In the genomic region with DNA sequence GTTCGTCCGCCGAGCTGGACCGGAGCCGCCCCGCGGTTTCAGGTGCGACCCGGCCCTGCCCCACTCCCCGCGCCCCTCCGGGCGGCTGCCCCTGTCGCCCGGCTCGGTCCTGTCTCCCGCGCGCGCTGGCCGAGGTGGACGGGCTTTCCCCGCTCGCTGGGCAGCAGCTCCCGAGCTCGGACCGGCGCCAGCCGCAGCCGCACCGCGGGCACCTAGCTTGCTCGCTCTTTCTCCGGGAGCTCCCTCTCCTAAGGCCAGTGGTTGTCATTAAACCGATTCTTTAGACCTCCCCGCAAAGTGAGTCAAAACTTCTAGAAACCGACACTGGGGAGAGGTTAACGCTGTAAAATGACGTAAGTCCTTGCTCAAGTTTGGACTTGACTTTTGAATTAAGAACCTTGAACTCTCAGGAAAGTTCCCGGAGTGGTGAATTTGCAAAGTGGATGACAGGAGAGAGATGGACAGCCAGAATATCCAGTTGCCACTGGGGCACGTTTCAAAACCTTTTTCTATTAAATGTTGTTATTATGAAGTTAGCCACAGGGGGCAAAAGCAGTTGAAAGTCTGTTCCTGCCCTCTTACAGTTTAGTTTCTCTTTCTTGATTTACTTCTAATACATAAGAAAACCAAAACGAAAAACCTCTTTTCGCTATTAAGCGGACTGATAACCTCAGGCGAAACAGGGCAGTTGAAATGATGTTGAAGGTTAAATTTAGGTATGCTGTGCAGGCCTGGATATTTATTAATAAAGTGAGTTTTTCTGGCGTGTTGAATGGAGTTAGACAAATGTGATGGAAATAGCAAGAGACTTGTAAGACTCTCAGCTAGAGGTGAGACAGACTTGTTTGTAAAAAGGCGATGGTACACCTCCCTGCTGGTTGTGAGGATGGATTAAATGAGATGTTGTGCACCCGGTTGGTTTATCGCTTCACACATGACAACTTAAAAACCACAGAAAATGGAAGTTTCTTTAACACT, we compare ENCODE assay signal across 8 cellular contexts. TPM values are rescaled to one million over a fixed set of nuclear protein-coding genes. Genes with fewer than 3 reads are reported as not detected.
DNase-seq lines count a peak whose midpoint lies in the region; TF ChIP-seq lines count a peak whose summit lies in the region.

No MANE protein-coding gene starts in this region.

- H3K4me3 Mint-ChIP-seq in H9 = peak overlapping the region; percentile 68 to 83

- no peak overlapping the region for H3K23ac ChIP-seq in H9 (ENCODE audit: insufficient read length, low read depth, low read length)

- H2BK12ac ChIP-seq in H9 (ENCODE audit: insufficient read length, low read depth, low read length) = no peak overlapping the region

- H3K4ac ChIP-seq in H9 (ENCODE audit: low read depth, low read length) = no peak overlapping the region

- WGBS in H9 (ENCODE audit: extremely low coverage, insufficient read length, low lambda C conversion rate) = no CpG with 5 or more reads among the region's 49 CpGs
- WGBS in SK-N-SH (ENCODE audit: low lambda C conversion rate) = 14% methylated on average over 27 of the region's 49 CpGs
- 2 to 3% (median 3%) methylated on average over 14 to 49 of the region's 49 CpGs for WGBS in adrenal gland, 4 donors

- peak overlapping the region; percentile 36; the same call in 1 of the 2 replicates for H3K14ac ChIP-seq in H9 (ENCODE audit: insufficient read depth, low read length)

- no peak overlapping the region for H2AFZ ChIP-seq in H9 (ENCODE audit: low read length)
- H2AFZ ChIP-seq in SK-N-SH (ENCODE audit: low read depth) = peak overlapping the region; percentile 92
- H2AFZ ChIP-seq in parathyroid adenoma = peak overlapping the region; percentile 88

- no peak overlapping the region for H2AK5ac ChIP-seq in H9 (ENCODE audit: insufficient read length, low read length)

- peak; percentile 13 to 56 for TF ChIP-seq POLR2A in adrenal gland (IDR thresholded peaks at IDR 0.05)

- H4K91ac ChIP-seq in H9 (ENCODE audit: insufficient read length, low read depth, low read length) = no peak overlapping the region

- no peak overlapping the region for H2BK15ac ChIP-seq in H9 (ENCODE audit: low read depth, low read length)

- no peak overlapping the region for H3K56ac ChIP-seq in H9 (ENCODE audit: insufficient read length, low read depth, low read length)

- peak overlapping the region; percentile 22 for H3K18ac ChIP-seq in H9 (ENCODE audit: insufficient read length, low read depth, low read length)

- H3K9me2 ChIP-seq in SK-N-SH = no peaks in the 10 kb centered on the region

- peak; percentile 89 for DNase-seq in GM12865 (ENCODE audit: low read depth)
- DNase-seq in H9 = peak; percentile 44
- DNase-seq in LHCN-M2 (ENCODE audit: low read depth) = peak; percentile 84
- DNase-seq in SK-N-SH = peak; percentile 71
- DNase-seq in adrenal gland = peak; percentile 57 to 71 (median 63)
- peak; percentile 84 for DNase-seq in cardiac septum (ENCODE audit: low spot score)
- DNase-seq in middle frontal gyrus (ENCODE audit: extremely low spot score, low spot score) = no peak

- intact Hi-C loops in adrenal gland (cut with DNase I) = loop anchor here (10.0 kb wide), 2 partner anchors 50 to 60 kb away; no protein-coding TSS in a partner anchor
- intact Hi-C loops in cardiac septum (cut with DNase I) = loop anchor here (1.0 to 5.0 kb wide), 4 partner anchors 73 to 257 kb away; a partner anchor contains a TSS

- H3K23me2 ChIP-seq in H9 (ENCODE audit: insufficient read length, low read depth, low read length, poor library complexity, severe bottlenecking) = peaks cover 5% of the 10 kb centered on the region

- H3K4me1 ChIP-seq in H9 (ENCODE audit: insufficient read depth, low read length) (no peaks in the 10 kb centered on the region), SK-N-SH (ENCODE audit: control insufficient read depth in 1 of 2, insufficient read depth in 2 of 2, low read depth in 1 of 2, low read length in 1 of 2) (no peaks in the 10 kb centered on the region; a peak in 1 of 4 replicates), adrenal gland (replicated peaks in 1 of 2) (peaks cover 4 to 10% of the 10 kb centered on the region in 2 donors), parathyroid adenoma (no peaks in the 10 kb centered on the region)

- POLR2A ChIA-PET in SK-N-SH (lab: Yijun Ruan, JAX) = interaction anchor here (1.4 to 1.6 kb wide), 2 partner anchors 75 to 78 kb away, joined by 4 read pairs; a partner anchor contains a TSS

- TF ChIP-seq EP300 in SK-N-SH (IDR thresholded peaks at IDR 0.05; ENCODE audit: borderline replicate concordance in 1 of 2, low read depth in 1 of 2, low read length in 1 of 2) = no peak

- H3K27me3 ChIP-seq in H9 (ENCODE audit: insufficient read depth, low read length) = no peaks in the 10 kb centered on the region
- H3K27me3 ChIP-seq in SK-N-SH (ENCODE audit: insufficient read depth) = no peaks in the 10 kb centered on the region
- no peaks in the 10 kb centered on the region for H3K27me3 ChIP-seq in adrenal gland
- no peaks in the 10 kb centered on the region for H3K27me3 ChIP-seq in parathyroid adenoma (ENCODE audit: control insufficient read depth, insufficient read depth, low read length)

- H3F3A ChIP-seq in SK-N-SH (replicated peaks; ENCODE audit: insufficient read depth) = peaks cover 15% of the 10 kb centered on the region

- H2BK120ac ChIP-seq in H9 (ENCODE audit: low read depth, low read length, poor library complexity, severe bottlenecking) = no peak overlapping the region

- no peaks in the 10 kb centered on the region for H3K79me2 ChIP-seq in H9 (ENCODE audit: insufficient read depth, low read length)
- peaks cover 39% of the 10 kb centered on the region for H3K79me2 ChIP-seq in SK-N-SH (ENCODE audit: insufficient read depth)
- H3K79me2 ChIP-seq in parathyroid adenoma = peaks cover 10% of the 10 kb centered on the region

- H3K4me2 ChIP-seq in H9 (ENCODE audit: insufficient read depth, insufficient read length, low read length) (peak overlapping the region; percentile 89), SK-N-SH (peak overlapping the region; percentile 92), parathyroid adenoma (ENCODE audit: low read length) (peak overlapping the region; percentile 79)

- no peak overlapping the region for H3K27ac ChIP-seq in H9 (ENCODE audit: insufficient read length, low read depth, low read length)
- H3K27ac ChIP-seq in SK-N-SH (ENCODE audit: low read depth in 2 of 2, low read length in 1 of 2) = peak overlapping the region; percentile 80 to 82
- peak overlapping the region; percentile 80 to 97 (median 96) for H3K27ac ChIP-seq in adrenal gland
- H3K27ac ChIP-seq in parathyroid adenoma = peak overlapping the region; percentile 68

- no peak overlapping the region for H3K27ac Mint-ChIP-seq in H9

- H3K9ac ChIP-seq in H9 (ENCODE audit: extremely low read depth, insufficient read length, low read length) (peak overlapping the region; percentile 20), SK-N-SH (peak overlapping the region; percentile 85), parathyroid adenoma (no peak overlapping the region)

- H3K9me3 ChIP-seq in H9 (ENCODE audit: control insufficient read depth, low read depth, low read length) (no peaks in the 10 kb centered on the region), SK-N-SH (peaks cover 12% of the 10 kb centered on the region; the same call in 1 of the 2 replicates), adrenal gland (replicated peaks in 1 of 3) (no peaks in the 10 kb centered on the region), parathyroid adenoma (ENCODE audit: control insufficient read depth, low read length) (no peaks in the 10 kb centered on the region)

- peaks cover 0 to 10% of the 10 kb centered on the region in 2 experiments for H3K36me3 ChIP-seq in SK-N-SH (replicated peaks in 1 of 2; ENCODE audit: control insufficient read depth in 1 of 2, insufficient read depth in 2 of 2, low read length in 1 of 2)
- no peaks in the 10 kb centered on the region for H3K36me3 ChIP-seq in adrenal gland (replicated peaks in 1 of 2)
- H3K36me3 ChIP-seq in parathyroid adenoma (ENCODE audit: control insufficient read depth, insufficient read depth, low read length) = no peaks in the 10 kb centered on the region

- H2BK20ac ChIP-seq in H9 (ENCODE audit: low read depth, low read length, poor library complexity, severe bottlenecking) = no peak overlapping the region

- no peak overlapping the region for H4K5ac ChIP-seq in H9 (ENCODE audit: insufficient read length, low read depth, low read length)

- peak overlapping the region; percentile 100 for H3K4me3 ChIP-seq in GM12865 (ENCODE audit: low read depth, low read length)
- peak overlapping the region; percentile 90 to 97 for H3K4me3 ChIP-seq in SK-N-SH (ENCODE audit: low read depth in 2 of 2, low read length in 1 of 2)
- peak overlapping the region; percentile 20 to 86 (median 78) for H3K4me3 ChIP-seq in adrenal gland
- H3K4me3 ChIP-seq in parathyroid adenoma (ENCODE audit: low read depth, low read length) = peak overlapping the region; percentile 60

- H2BK5ac ChIP-seq in H9 (ENCODE audit: insufficient read length, low read length) = no peak overlapping the region

- CTCF ChIA-PET in SK-N-SH (lab: Yijun Ruan, JAX) = interaction anchor here (0.6 to 2.3 kb wide), 6 partner anchors 9 to 1402 kb away, joined by 3 to 8 read pairs (median 3); a partner anchor contains a TSS

- H3K79me1 ChIP-seq in H9 (ENCODE audit: insufficient read depth, low read depth, low read length, poor library complexity, severe bottlenecking) = no peaks in the 10 kb centered on the region

- no peak overlapping the region for H4K8ac ChIP-seq in H9 (replicated peaks; ENCODE audit: insufficient read length, low read depth, low read length)

- H4K20me1 ChIP-seq in H9 (ENCODE audit: control insufficient read depth, insufficient read depth, insufficient read length) (no peaks in the 10 kb centered on the region), SK-N-SH (ENCODE audit: insufficient read depth) (no peaks in the 10 kb centered on the region)

- H3T11ph ChIP-seq in H9 (ENCODE audit: low read length) = no peak overlapping the region

- H3K4me1 Mint-ChIP-seq in H9 = peaks cover 8 to 11% of the 10 kb centered on the region in 2 experiments

- TF ChIP-seq CTCF in GM12865 (IDR thresholded peaks at IDR 0.05; ENCODE audit: insufficient read depth, low read depth, low read length, missing control alignments) = peak; percentile 39
- peak; percentile 20; the same call in 1 of the 3 replicates for TF ChIP-seq CTCF in H9 (conservative IDR thresholded peaks at IDR 0.05)
- TF ChIP-seq CTCF in SK-N-SH (IDR thresholded peaks at IDR 0.05) = peak; percentile 61
- peak; percentile 52 to 75 (median 60) for TF ChIP-seq CTCF in adrenal gland (IDR thresholded peaks at IDR 0.05)
- TF ChIP-seq CTCF in parathyroid adenoma (IDR thresholded peaks at IDR 0.05) = peak; percentile 46

- peaks cover 30 to 31% of the 10 kb centered on the region in 2 experiments for H3K9me3 Mint-ChIP-seq in H9

- TF ChIP-seq RAD21 in SK-N-SH (IDR thresholded peaks at IDR 0.05; ENCODE audit: low read length) = no peak

- peaks cover 22% of the 10 kb centered on the region for H3K27me3 Mint-ChIP-seq in H9 (ENCODE audit: low read depth)

- peaks cover 15 to 47% (median 15%) of the 10 kb centered on the region in 3 experiments for H3K36me3 Mint-ChIP-seq in H9 (ENCODE audit: insufficient read depth in 1 of 3, low read depth in 3 of 3)

RNA-seq across cellular contexts. Expression of a gene that starts 0.8 kb away (rescaled TPM):
- 10.3 and 10.5 TPM in 2 replicates for total RNA-seq in H9 (2021)
- total RNA-seq in LHCN-M2 (2014; rRNA removed) = 44.3 and 45.7 TPM in 2 replicates
- polyA plus RNA-seq in LHCN-M2 (2012) = 8.4 TPM
- polyA plus RNA-seq in SK-N-SH (2012; rRNA removed) = 3.1 and 3.7 TPM in 2 replicates
- 5.2 and 6.0 TPM in 2 replicates for polyA plus RNA-seq in SK-N-SH (2012; cell fraction: cytosol; rRNA removed)
- polyA plus RNA-seq in SK-N-SH (2012; cell fraction: nucleus; rRNA removed) = 1.6 and 2.5 TPM in 2 replicates
- total RNA-seq in adrenal gland = 10 to 100 TPM in 7 of 8 donors, 1 to 10 TPM in 1; 7.2 to 29.3 (median 13.6) TPM
- polyA plus RNA-seq in adrenal gland = 10 to 100 TPM in 1 of 3 donors, 1 to 10 TPM in 2; 4.6 to 28.8 (median 4.6) TPM
- 3.4 TPM for total RNA-seq in cardiac septum
